Comparison of ENCODE assay signal across 8 cellular contexts in the genomic region with DNA sequence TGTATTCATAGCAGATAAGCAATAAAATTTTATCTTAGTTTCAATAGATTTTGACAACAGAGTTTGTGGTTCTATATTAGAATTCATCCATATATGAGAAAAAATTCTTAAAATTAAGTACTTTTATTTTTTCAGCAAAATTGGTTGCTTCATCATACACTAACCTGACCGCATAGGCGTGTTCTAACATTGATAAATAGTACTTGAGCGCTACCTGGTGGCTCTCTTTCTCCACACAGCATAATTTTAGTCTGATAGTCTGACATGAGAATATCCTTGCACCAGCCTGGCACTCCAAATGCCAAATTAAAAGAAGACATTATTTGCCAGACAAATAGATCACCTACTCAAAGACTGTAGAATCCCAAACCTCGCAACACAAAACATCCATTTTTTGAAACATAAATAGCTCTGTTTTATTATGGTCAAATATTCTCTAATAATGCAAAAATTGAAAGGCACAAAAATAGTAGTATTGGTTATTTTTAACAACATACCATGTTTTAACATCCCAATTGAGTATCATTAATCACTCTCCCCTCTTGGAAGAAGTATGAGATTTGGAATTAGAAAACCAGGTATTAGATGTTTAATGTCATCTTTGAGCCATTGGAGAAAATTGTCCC. TPM values are rescaled to one million over a fixed set of nuclear protein-coding genes. Genes with fewer than 3 reads are reported as not detected.
A peak's percentile ranks its signal among the peaks of the same experiment; 100 is the strongest.
DNase-seq lines count a peak whose midpoint lies in the region; ATAC-seq, FAIRE-seq and TF ChIP-seq lines count a peak whose summit lies in the region.

No MANE protein-coding gene starts in this region.

- no peak overlapping the region for H3K4me2 ChIP-seq in H1 (ENCODE audit: insufficient read depth in 1 of 2, low read depth in 2 of 2, low read length in 2 of 2)

- no peaks in the 10 kb centered on the region for H3K36me3 Mint-ChIP-seq in activated CD8-positive, alpha-beta T cell treated with anti-CD3 and anti-CD28 coated beads, Interleukin-2, amount 10 ng/mL, durations not matched to agents 7 days and 5 days (ENCODE audit: low read depth)

- CTCF ChIA-PET in activated CD8-positive, alpha-beta T cell treated with anti-CD3 and anti-CD28 coated beads, Interleukin-2, amount 10 ng/mL, durations not matched to agents 7 days and 5 days (lab: Charles Lee), result interaction anchor here (0.7 to 2.1 kb wide), 3 partner anchors 229 to 309 kb away, joined by 3 to 9 read pairs (median 7); no protein-coding TSS in a partner anchor
- CTCF ChIA-PET in H1 (lab: Charles Lee; ENCODE audit: partially characterized antibody), result interaction anchor here (0.6 to 5.3 kb wide), 23 partner anchors 10 to 317 kb away, joined by 3 to 50 read pairs (median 4); no protein-coding TSS in a partner anchor

- H2AK5ac ChIP-seq in H1 (ENCODE audit: low read depth, low read length), result no peak overlapping the region

- H3K4me3 Mint-ChIP-seq in activated CD8-positive, alpha-beta T cell treated with anti-CD3 and anti-CD28 coated beads, Interleukin-2, amount 10 ng/mL, durations not matched to agents 7 days and 5 days, result no peak overlapping the region
- no peak overlapping the region for H3K4me3 Mint-ChIP-seq in stimulated activated naive CD8-positive, alpha-beta T cell treated with anti-CD3 and anti-CD28 coated beads, Interleukin-15, amount 100 ng/mL, for 72 hours

- POLR2A ChIA-PET in activated CD8-positive, alpha-beta T cell treated with anti-CD3 and anti-CD28 coated beads, Interleukin-2, amount 10 ng/mL, durations not matched to agents 7 days and 5 days (lab: Charles Lee), result no interaction called here
- POLR2A ChIA-PET in H1 (lab: Charles Lee; ENCODE audit: partially characterized antibody), result no interaction called here

- no peaks in the 10 kb centered on the region for H3K9me3 Mint-ChIP-seq in activated CD8-positive, alpha-beta T cell treated with anti-CD3 and anti-CD28 coated beads, Interleukin-2, amount 10 ng/mL, durations not matched to agents 7 days and 5 days (ENCODE audit: insufficient read depth)
- no peaks in the 10 kb centered on the region for H3K9me3 Mint-ChIP-seq in stimulated activated naive CD8-positive, alpha-beta T cell treated with anti-CD3 and anti-CD28 coated beads, Interleukin-15, amount 100 ng/mL, for 72 hours

- H3K27ac Mint-ChIP-seq in activated CD8-positive, alpha-beta T cell treated with anti-CD3 and anti-CD28 coated beads, Interleukin-2, amount 10 ng/mL, durations not matched to agents 7 days and 5 days, result no peak overlapping the region
- H3K27ac Mint-ChIP-seq in stimulated activated naive CD8-positive, alpha-beta T cell treated with anti-CD3 and anti-CD28 coated beads, Interleukin-15, amount 100 ng/mL, for 72 hours, result no peak overlapping the region

- H3K79me1 ChIP-seq in H1 (ENCODE audit: low read depth, low read length), result no peaks in the 10 kb centered on the region

- H3K79me2 ChIP-seq in H1 (ENCODE audit: control insufficient read depth in 1 of 2, insufficient read depth in 2 of 2, low read length in 2 of 2), result no peaks in the 10 kb centered on the region

- FAIRE-seq in H1 (lab: Jason Lieb, UNC), result no peak

- 20% methylated on average over 4 of the region's 4 CpGs; no CpG with 5 or more reads in 1 of the 2 experiments for WGBS in H1 (ENCODE audit: extremely low coverage in 1 of 2, insufficient coverage in 1 of 2, insufficient read length in 1 of 2, insufficient replicate concordance in 2 of 2, low coverage in 1 of 2, low lambda C conversion rate in 2 of 2, missing lambda C conversion rate in 1 of 2), 2 experiments

- no peaks in the 10 kb centered on the region for H3K23me2 ChIP-seq in H1 (ENCODE audit: low read depth, low read length)

- no peaks in the 10 kb centered on the region for H3K36me3 ChIP-seq in BE2C
- no peaks in the 10 kb centered on the region for H3K36me3 ChIP-seq in H1 (ENCODE audit: control insufficient read depth in 2 of 4, insufficient read depth in 4 of 4, low read length in 3 of 4)

- H3K56ac ChIP-seq in H1 (replicated peaks; ENCODE audit: insufficient read length, low read depth, low read length), result no peak overlapping the region

- H4K20me1 ChIP-seq in H1 (replicated peaks in 1 of 2; ENCODE audit: control insufficient read depth in 1 of 2, insufficient read depth in 2 of 2, low read length in 2 of 2), result no peaks in the 10 kb centered on the region

- TF ChIP-seq EP300 in H1 (IDR thresholded peaks at IDR 0.05; ENCODE audit: borderline replicate concordance in 1 of 2, low read depth in 2 of 2, low read length in 2 of 2), result no peak

- TF ChIP-seq RAD21 in H1 (IDR thresholded peaks at IDR 0.05 in 1 of 2, conservative IDR thresholded peaks at IDR 0.05 in 1 of 2; ENCODE audit: low read depth in 2 of 2, low read length in 2 of 2), result peak; percentile 96 to 97

- no peak overlapping the region for H2BK20ac ChIP-seq in H1 (ENCODE audit: low read length)

- TF ChIP-seq POLR2A in H1 (IDR thresholded peaks at IDR 0.05; ENCODE audit: control extremely low read depth in 1 of 2, low read depth in 2 of 2, low read length in 2 of 2), result no peak

- no peak overlapping the region for H2AFZ ChIP-seq in H1 (ENCODE audit: low read length)

- H3K27me3 ChIP-seq in BE2C (no peaks in the 10 kb centered on the region), H1 (replicated peaks in 1 of 4; ENCODE audit: control insufficient read depth in 3 of 4, extremely low read depth in 1 of 4, insufficient read depth in 3 of 4, low read length in 3 of 4) (no peaks in the 10 kb centered on the region)

- H3K4me3 ChIP-seq in BE2C (ENCODE audit: low read depth, low read length) (no peak overlapping the region), H1 (ENCODE audit: extremely low read depth in 1 of 4, insufficient read depth in 2 of 4, low read depth in 3 of 4, low read length in 4 of 4) (no peak overlapping the region)

- no peak overlapping the region for H3K27ac ChIP-seq in H1 (ENCODE audit: low read depth, low read length)

- H3K4me1 ChIP-seq in BE2C (no peaks in the 10 kb centered on the region), H1 (replicated peaks in 1 of 4; ENCODE audit: control insufficient read depth in 3 of 4, insufficient read depth in 4 of 4, low read length in 3 of 4) (no peaks in the 10 kb centered on the region)

- H2BK12ac ChIP-seq in H1 (ENCODE audit: low read depth, low read length), result no peak overlapping the region

- no peaks in the 10 kb centered on the region for H3K4me1 Mint-ChIP-seq in activated CD8-positive, alpha-beta T cell treated with anti-CD3 and anti-CD28 coated beads, Interleukin-2, amount 10 ng/mL, durations not matched to agents 7 days and 5 days (ENCODE audit: low read depth)
- no peaks in the 10 kb centered on the region for H3K4me1 Mint-ChIP-seq in stimulated activated naive CD8-positive, alpha-beta T cell treated with anti-CD3 and anti-CD28 coated beads, Interleukin-15, amount 100 ng/mL, for 72 hours

- no peak overlapping the region for H3K4ac ChIP-seq in H1 (replicated peaks; ENCODE audit: insufficient read length, low read depth, low read length)

- no peak overlapping the region for H4K8ac ChIP-seq in H1 (ENCODE audit: extremely low read depth, insufficient read depth, low read length)

- H3K23ac ChIP-seq in H1 (ENCODE audit: insufficient read length), result no peak overlapping the region

- TF ChIP-seq CTCF in BE2C (IDR thresholded peaks at IDR 0.05; ENCODE audit: low read depth, low read length), result peak; percentile 72
- TF ChIP-seq CTCF in H1 (IDR thresholded peaks at IDR 0.05; ENCODE audit: control extremely low read depth in 1 of 3, insufficient read depth in 1 of 3, low read depth in 1 of 3, low read length in 3 of 3), result peak in 2 of 3 experiments; percentile 64 to 77; a peak in 3 of 4 replicates

- DNase-seq in BE2C (peak; percentile 52), NCI-H748 treated with DMSO at 0.1 percent for 48 hours (lab: John Stamatoyannopoulos, UW) (peak; percentile 68), H1 (ENCODE audit: low read depth in 1 of 2, low spot score in 2 of 2) (peak in 1 of 2 experiments; percentile 61), middle frontal gyrus (ENCODE audit: extremely low spot score, low spot score) (peak; percentile 56)
- DNase-seq in activated CD8-positive, alpha-beta T cell treated with anti-CD3 and anti-CD28 coated beads, Interleukin-2, amount 10 ng/mL, durations not matched to agents 7 days and 5 days, result peak; percentile 69
- DNase-seq in stimulated activated naive CD8-positive, alpha-beta T cell treated with anti-CD3 and anti-CD28 coated beads, Interleukin-15, amount 100 ng/mL, for 72 hours, result peak; percentile 36 to 45

- no peak overlapping the region for H3K9ac ChIP-seq in H1 (replicated peaks in 1 of 4; ENCODE audit: extremely low read depth in 1 of 4, low read depth in 3 of 4, low read length in 3 of 4)

- no peak overlapping the region for H2BK15ac ChIP-seq in H1 (ENCODE audit: low read length)

- no peak overlapping the region for H4K5ac ChIP-seq in H1 (ENCODE audit: insufficient read length, low read depth, low read length)

- ATAC-seq in GM18873 (IDR thresholded peaks at IDR 0.05; ENCODE audit: low FRiP score, unreplicated experiment) (peak; percentile 84), HG03460 (IDR thresholded peaks at IDR 0.05; ENCODE audit: unreplicated experiment) (peak; percentile 75)
- peak; percentile 61 for ATAC-seq in activated CD8-positive, alpha-beta T cell treated with anti-CD3 and anti-CD28 coated beads, Interleukin-2, amount 10 ng/mL, durations not matched to agents 7 days and 5 days
- ATAC-seq in stimulated activated naive CD8-positive, alpha-beta T cell treated with anti-CD3 and anti-CD28 coated beads, Interleukin-15, amount 100 ng/mL, for 72 hours, result peak; percentile 87

- no peak overlapping the region for H2BK5ac ChIP-seq in H1 (ENCODE audit: low read depth, low read length)

- peaks cover 29% of the 10 kb centered on the region for H3K27me3 Mint-ChIP-seq in activated CD8-positive, alpha-beta T cell treated with anti-CD3 and anti-CD28 coated beads, Interleukin-2, amount 10 ng/mL, durations not matched to agents 7 days and 5 days (ENCODE audit: low read depth)
- H3K27me3 Mint-ChIP-seq in stimulated activated naive CD8-positive, alpha-beta T cell treated with anti-CD3 and anti-CD28 coated beads, Interleukin-15, amount 100 ng/mL, for 72 hours, result peaks cover 23% of the 10 kb centered on the region

- H3K9me3 ChIP-seq in BE2C, result no peaks in the 10 kb centered on the region
- H3K9me3 ChIP-seq in H1 (ENCODE audit: insufficient read depth in 2 of 2, low read depth in 1 of 2, low read length in 1 of 2), result 0 out of 4 replicates have a peak, but pooled peaks cover 0 to 5% of the 10 kb centered on the region in 2 experiments

- H2BK120ac ChIP-seq in H1 (replicated peaks; ENCODE audit: low read depth, low read length), result no peak overlapping the region

- no peak overlapping the region for H3K18ac ChIP-seq in H1 (ENCODE audit: extremely low read depth, low read length)

- H4K91ac ChIP-seq in H1 (replicated peaks; ENCODE audit: insufficient read length, low read length), result no peak overlapping the region

- H3K14ac ChIP-seq in H1 (ENCODE audit: insufficient read length), result no peak overlapping the region

RNA-seq across cellular contexts. Expression of gene FILIP1, which starts 33.0 kb away (rescaled TPM):
- 1.1 TPM for polyA plus RNA-seq in BE2C (2012; ENCODE audit: insufficient read depth, insufficient read length, low read depth)
- total RNA-seq in activated CD8-positive, alpha-beta T cell treated with anti-CD3 and anti-CD28 coated beads, Interleukin-2, amount 10 ng/mL, durations not matched to agents 7 days and 5 days, result not detected
- 5.0 and 5.7 TPM in 2 replicates for total RNA-seq in H1 (2021; fragmentation: NEBNext Ultra II Directional; extraction: Animal tissue kit (Norgen Biotek cat#: 25700))
- 2.0 and 2.4 TPM in 2 replicates for polyA plus RNA-seq in H1 (2011; rRNA removed)
- 4.7 TPM for polyA plus RNA-seq in H1 (2011; cell fraction: cytosol; rRNA removed)
- polyA plus RNA-seq in H1 (2011; cell fraction: nucleus; rRNA removed), result 8.2 TPM
- polyA plus RNA-seq in H1 (2012, experiment 1 of 2), result 2.8 to 4.3 TPM (median 4.0 TPM) in 4 replicates
- 0.10 TPM for polyA plus RNA-seq in H1 (2012, experiment 2 of 2)
- polyA plus RNA-seq in H1 (2013, experiment 1 of 2), result 5.2 TPM
- polyA plus RNA-seq in H1 (2013, experiment 2 of 2), result 4.2 TPM
- 5.4 and 10.6 TPM in 2 replicates for polyA minus RNA-seq in H1 (2011; rRNA and poly(A)+ RNA removed)
- polyA minus RNA-seq in H1 (2011; cell fraction: cytosol; rRNA and poly(A)+ RNA removed), result 3.6 TPM
- polyA minus RNA-seq in H1 (2011; cell fraction: nucleus; rRNA and poly(A)+ RNA removed), result 13.5 TPM
